Comparison of ENCODE assay signal across 10 cellular contexts in genomic region chr9:113536483-113537226, GRCh38.
A peak's percentile ranks its signal among the peaks of the same experiment; 100 is the strongest.
DNase-seq lines count a peak whose midpoint lies in the region; ATAC-seq and TF ChIP-seq lines count a peak whose summit lies in the region.
"Had no signal": no experiment of that assay in that cellular context is flagged by ENCODE, and none has a peak within 500 bp of the region (broad histone marks: within the 10 kb centered on the region; RNA-seq: fewer than 3 reads in every experiment).

No MANE protein-coding gene starts in this region.

- intact Hi-C loops in cardiac septum (cut with DNase I), result loop anchor here (5.0 kb wide), 2 partner anchors 36 to 74 kb away; partner anchors contain the start of gene RGS3

- H3K27ac Mint-ChIP-seq in nephron, result peak overlapping the region; percentile 27 to 59 (median 33)

- no peaks in the 10 kb centered on the region for H3K9me3 Mint-ChIP-seq in nephron

- peak overlapping the region; percentile 95 for H3K27ac ChIP-seq in angular gyrus (ENCODE audit: low read depth, low read length)
- H3K27ac ChIP-seq: parathyroid adenoma had no signal

- H3K4me3 Mint-ChIP-seq in nephron, result no peak overlapping the region

- no peak for ATAC-seq in HG02623 (IDR thresholded peaks at IDR 0.05; ENCODE audit: unreplicated experiment)

- H3K27me3 Mint-ChIP-seq in nephron (ENCODE audit: low read depth), result peaks cover 4% of the 10 kb centered on the region

- DNase-seq in Ammon's horn (ENCODE audit: low spot score) (peak; percentile 98), cardiac septum (ENCODE audit: low spot score) (peak; percentile 89), GM10248 (ENCODE audit: extremely low spot score) (no peak), SW 1271 (lab: John Stamatoyannopoulos, UW) (no peak)
- DNase-seq in activated CD4-positive, alpha-beta T cell treated with anti-CD3 and anti-CD28 coated beads, Interleukin-2, amount 50 U/mL, for 1 hour, result no peak
- DNase-seq: NCI-H146 had no signal

- CTCF ChIA-PET in GM10248 (lab: Yijun Ruan, JAX), result interaction anchor here (0.8 to 1.8 kb wide), 6 partner anchors 12 to 261 kb away, joined by 3 to 6 read pairs (median 4); partner anchors contain the start of genes CDC26 and PRPF4

- POLR2A ChIA-PET in GM10248 (lab: Yijun Ruan, JAX), result no interaction called here

- peaks cover 29% of the 10 kb centered on the region for H3K4me1 Mint-ChIP-seq in nephron

- TF ChIP-seq CTCF in nephron (IDR thresholded peaks at IDR 0.05; ENCODE audit: unreplicated experiment in 3 of 3) (no peak), GM10248 (IDR thresholded peaks at IDR 0.05; ENCODE audit: control extremely low read depth, extremely low read depth, low read depth, missing control alignments) (no peak)

- no peaks in the 10 kb centered on the region for H3K36me3 Mint-ChIP-seq in nephron (ENCODE audit: low read depth)

Comparison
In these comparisons a context has a peak if more than half of its experiments do, and no peak if none do; other contexts are left out.
1. DNase-seq: peak in Ammon's horn (single experiment) and cardiac septum (single experiment); none in GM10248 (single experiment), SW 1271 (0 of 2) and activated CD4-positive, alpha-beta T cell treated with anti-CD3 and anti-CD28 coated beads, Interleukin-2, amount 50 U/mL, for 1 hour (single experiment).